Comparison of ENCODE assay signal across 8 cellular contexts in the genomic region with DNA sequence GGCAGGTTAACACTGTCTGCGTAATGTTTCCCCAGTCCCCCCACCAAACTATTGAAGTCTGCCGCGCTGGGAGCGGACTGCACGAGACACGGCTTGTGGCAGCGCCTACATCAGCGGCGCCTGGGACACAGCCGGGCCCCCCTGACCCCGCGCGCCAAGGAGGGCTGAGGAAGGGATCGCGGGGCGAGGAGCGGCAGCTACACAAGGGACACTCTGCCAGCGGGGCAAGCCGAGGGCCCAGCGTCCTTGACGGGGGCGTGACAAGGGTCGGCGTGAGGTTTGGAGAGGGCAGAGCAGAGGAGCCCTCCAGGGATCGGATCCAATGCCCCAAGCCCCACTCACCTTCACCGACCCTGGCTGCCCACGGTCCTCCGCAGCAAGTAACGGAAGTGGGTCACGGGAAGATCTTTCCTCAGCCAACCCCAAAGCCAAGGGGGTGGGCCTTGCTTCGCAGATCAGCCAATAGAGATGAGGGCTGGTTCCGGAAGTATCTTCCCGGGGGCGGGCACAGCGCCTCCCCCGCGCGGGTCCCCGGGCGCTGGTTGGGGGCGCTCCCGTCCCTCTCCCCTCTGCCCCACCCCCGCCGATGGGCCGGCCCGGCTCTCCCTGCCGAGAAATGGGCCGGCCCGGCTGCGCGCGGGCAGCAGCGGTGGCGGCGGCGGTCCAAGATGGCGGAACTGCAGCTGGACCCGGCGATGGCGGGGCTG. TPM values are rescaled to one million over a fixed set of nuclear protein-coding genes. Genes with fewer than 3 reads are reported as not detected.
DNase-seq lines count a peak whose midpoint lies in the region; ATAC-seq and TF ChIP-seq lines count a peak whose summit lies in the region.

A gene (minus strand): TSS at position 387 of the 707 bp plus-strand sequence. CDS start 4,319 bp downstream, outside the sequence.
A gene with protein sequence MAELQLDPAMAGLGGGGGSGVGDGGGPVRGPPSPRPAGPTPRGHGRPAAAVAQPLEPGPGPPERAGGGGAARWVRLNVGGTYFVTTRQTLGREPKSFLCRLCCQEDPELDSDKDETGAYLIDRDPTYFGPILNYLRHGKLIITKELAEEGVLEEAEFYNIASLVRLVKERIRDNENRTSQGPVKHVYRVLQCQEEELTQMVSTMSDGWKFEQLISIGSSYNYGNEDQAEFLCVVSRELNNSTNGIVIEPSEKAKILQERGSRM (plus strand): TSS at position 643 of the 707 bp plus-strand sequence. CDS start 26 bp downstream, at position 669.

- H3K4me1 ChIP-seq in Panc1 (ENCODE audit: control insufficient read depth, insufficient read depth, low read length) (peaks cover 15% of the 10 kb centered on the region), muscle layer of duodenum (ENCODE audit: control insufficient read depth in 1 of 2, insufficient read depth in 2 of 2, low read length in 2 of 2) (peaks cover 5 to 25% of the 10 kb centered on the region in 2 donors)

- peak within 1 kb of the TSS; percentile 97 for H3K27ac ChIP-seq in Panc1 (ENCODE audit: low read length)
- peak within 1 kb of the TSS; percentile 93 for H3K27ac ChIP-seq in muscle layer of duodenum (ENCODE audit: low read length)

- in situ Hi-C loops in Panc1 (cut with HindIII; ENCODE audit: low pct_unique_long_range_greater_than_20kb, low sequenced_read_pairs) = no loop called here

- H3K27me3 ChIP-seq in Panc1 (ENCODE audit: control insufficient read depth, insufficient read depth, low read length) (no peaks in the 10 kb centered on the region), muscle layer of duodenum (ENCODE audit: low read depth, low read length) (no peaks in the 10 kb centered on the region)

- no peak for TF ChIP-seq CTCF in Panc1 (IDR thresholded peaks at IDR 0.05)

- BruUV-seq in Panc1 (replicated peaks; lab: Mats Ljungman, UMichigan) = no TSS peak

- POLR2A ChIA-PET in Panc1 (lab: Charles Lee) = interaction anchor here (0.5 to 0.7 kb wide), 3 partner anchors 9 to 145 kb away, joined by 3 to 6 read pairs (median 5); no protein-coding TSS in a partner anchor

- H3K4me3 ChIP-seq in Panc1 (ENCODE audit: low read depth in 2 of 2, low read length in 2 of 2) (peak within 1 kb of the TSS; percentile 96 to 100), muscle layer of duodenum (ENCODE audit: low read depth in 1 of 2, low read length in 2 of 2) (peak within 1 kb of the TSS; percentile 78 to 81)

- ATAC-seq in GM21723 (IDR thresholded peaks at IDR 0.05; ENCODE audit: unreplicated experiment) = peak; percentile 94
- ATAC-seq in Panc1 = peak; percentile 98
- ATAC-seq in esophagus mucosa = peak; percentile 99

- H3K36me3 ChIP-seq in Panc1 (ENCODE audit: control insufficient read depth, insufficient read depth, low read length) (peaks cover 7% of the 10 kb centered on the region; the same call in 1 of the 2 replicates), muscle layer of duodenum (ENCODE audit: control insufficient read depth in 1 of 2, insufficient read depth in 2 of 2, low read length in 2 of 2) (peaks cover 5 to 18% of the 10 kb centered on the region in 2 donors)

- intact Hi-C loops in Panc1 (cut with micrococcal nuclease; ENCODE audit: unreplicated experiment) = no loop called here

- CTCF ChIA-PET in Panc1 (lab: Charles Lee) = interaction anchor here (0.6 to 0.9 kb wide), 3 partner anchors 34 to 85 kb away, joined by 4 to 7 read pairs (median 6); no protein-coding TSS in a partner anchor

- DNase-seq in DMS53 (lab: John Stamatoyannopoulos, UW) = peak; percentile 98
- peak; percentile 93 for DNase-seq in KG1 (lab: John Stamatoyannopoulos, UW)
- DNase-seq in Panc1 (ENCODE audit: low read depth, low spot score) = peak; percentile 67
- DNase-seq in activated T-cell treated with anti-CD3 and anti-CD28 coated beads, Interleukin-2, amount 50 U/mL, for 48 hours = peak; percentile 96 to 98
- DNase-seq in stimulated activated CD8-positive, alpha-beta memory T cell treated with anti-CD3 and anti-CD28 coated beads, Interleukin-7, amount 100 ng/mL, for 4 hours (ENCODE audit: low read depth in 2 of 2) = peak; percentile 93 to 95

- no peaks in the 10 kb centered on the region for H3K9me3 ChIP-seq in Panc1 (ENCODE audit: control insufficient read depth, insufficient read depth, low read depth, low read length)
- no peaks in the 10 kb centered on the region for H3K9me3 ChIP-seq in muscle layer of duodenum (ENCODE audit: control insufficient read depth in 1 of 2, low read length in 2 of 2)

RNA-seq across cellular contexts. Expression of the first gene that starts in this region (rescaled TPM):
- 413 TPM for total RNA-seq in Panc1 (2021; ENCODE audit: unreplicated experiment)
- 260 TPM for polyA plus RNA-seq in Panc1 (2012; ENCODE audit: insufficient read length)
- total RNA-seq in esophagus mucosa = 314 TPM

RNA-seq across cellular contexts. Expression of the second gene that starts in this region (rescaled TPM):
- 34.9 TPM for total RNA-seq in Panc1 (2021; ENCODE audit: unreplicated experiment)
- polyA plus RNA-seq in Panc1 (2012; ENCODE audit: insufficient read length) = 29.9 TPM
- total RNA-seq in esophagus mucosa = 13.2 TPM

Comparison
In these comparisons a context has a peak if more than half of its experiments do, and no peak if none do; other contexts are left out.
1. Peak in every context shown above with its lines: DNase-seq, ATAC-seq, H3K4me3 ChIP-seq and H3K27ac ChIP-seq.